In genomic region chr3:143001369-143002082, GRCh38 we compare ENCODE assay signal across 8 cellular contexts. TPM values are rescaled to one million over a fixed set of nuclear protein-coding genes. Genes with fewer than 3 reads are reported as not detected.
DNase-seq lines count a peak whose midpoint lies in the region; ATAC-seq and TF ChIP-seq lines count a peak whose summit lies in the region.

Gene U2SURP, plus strand, starts transcription at chr3:143001570. Its CDS starts 59 bp downstream, at chr3:143001629.

- ATAC-seq in GM18909 (IDR thresholded peaks at IDR 0.05; ENCODE audit: poor library complexity, unreplicated experiment) (peak; percentile 90), HG03175 (IDR thresholded peaks at IDR 0.05; ENCODE audit: unreplicated experiment) (peak; percentile 89), WTC11 (peak; percentile 85)

- peak within 1 kb of the TSS; percentile 97 for H3K27ac ChIP-seq in AG04450 (ENCODE audit: low read depth, low read length)

- peak within 1 kb of the TSS; percentile 98 for H3K27ac Mint-ChIP-seq in WTC11

- POLR2A ChIA-PET in AG04450 (lab: Yijun Ruan, JAX) = interaction anchor here (1.0 to 2.6 kb wide), 5 partner anchors 39 to 970 kb away, joined by 3 to 9 read pairs (median 6); partner anchors contain the start of genes ATR and DIPK2A
- POLR2A ChIA-PET in WTC11 (lab: Charles Lee) = interaction anchor here (0.7 to 2.9 kb wide), 8 partner anchors 18 to 970 kb away, joined by 3 to 9 read pairs (median 4); partner anchors contain the start of genes ATR, CHST2 and DIPK2A

- H3K36me3 Mint-ChIP-seq in WTC11 = no peaks in the 10 kb centered on the region

- CTCF ChIA-PET in AG04450 (lab: Charles Lee) (interaction anchor here (0.9 to 3.8 kb wide), 7 partner anchors 11 to 414 kb away, joined by 3 to 18 read pairs (median 5); no protein-coding TSS in a partner anchor), WTC11 (lab: Charles Lee) (interaction anchor here (0.5 to 3.1 kb wide), 10 partner anchors 14 to 649 kb away, joined by 3 to 12 read pairs (median 4); no protein-coding TSS in a partner anchor)

- no peaks in the 10 kb centered on the region; the same call in 1 of the 2 replicates for H3K9me3 ChIP-seq in AG04450 (ENCODE audit: control insufficient read depth, insufficient read depth, low read length)

- TF ChIP-seq CTCF in AG04450 (IDR thresholded peaks at IDR 0.05; ENCODE audit: low read depth, low read length) (0 out of 2 replicates have a peak, but pooled peaks have one; percentile 12), WTC11 (IDR thresholded peaks at IDR 0.05) (no peak), cardiac fibroblast (IDR thresholded peaks at IDR 0.05; ENCODE audit: low read depth, low read length) (no peak)

- peak within 1 kb of the TSS; percentile 96 for H3K4me3 Mint-ChIP-seq in WTC11

- H3K27me3 Mint-ChIP-seq in WTC11 (ENCODE audit: low read depth) = no peaks in the 10 kb centered on the region

- peak within 1 kb of the TSS; percentile 96 for H3K4me3 ChIP-seq in AG04450 (ENCODE audit: low read depth, low read length)
- peak within 1 kb of the TSS; percentile 76 to 94 for H3K4me3 ChIP-seq in cardiac fibroblast (replicated peaks in 1 of 2; ENCODE audit: low read depth in 2 of 2, low read length in 2 of 2)

- H3K9me3 Mint-ChIP-seq in WTC11 = no peaks in the 10 kb centered on the region

- DNase-seq in AG04450 (ENCODE audit: low read depth, low spot score) = peak; percentile 94
- DNase-seq in NCI-H226 = peak; percentile 100
- peak; percentile 95 for DNase-seq in WTC11 (ENCODE audit: low spot score)
- peak; percentile 99 for DNase-seq in cardiac fibroblast (ENCODE audit: low read depth in 2 of 2)
- peak; percentile 97 for DNase-seq in iPS-NIHi7 (ENCODE audit: extremely low spot score)
- DNase-seq in smooth muscle cell of the brain vasculature (ENCODE audit: low read depth, low spot score) = peak; percentile 96

- peaks cover 34% of the 10 kb centered on the region for H3K4me1 Mint-ChIP-seq in WTC11

- H3K27me3 ChIP-seq in AG04450 (ENCODE audit: control insufficient read depth, insufficient read depth, low read length) = no peaks in the 10 kb centered on the region

TF ChIP-seq in WTC11, 78 proteins besides CTCF, POLR2A, EP300 and RAD21 (continues in another document):
- TF ChIP-seq PREB (CRISPR knock-in tag; IDR thresholded peaks at IDR 0.05; ENCODE audit: borderline replicate concordance) (no peak), ZNF425 (CRISPR knock-in tag; conservative IDR thresholded peaks at IDR 0.05) (no peak), CREB1 (CRISPR knock-in tag; IDR thresholded peaks at IDR 0.05) (no peak), ZNF671 (CRISPR knock-in tag; IDR thresholded peaks at IDR 0.05) (no peak), ZNF219 (CRISPR knock-in tag; IDR thresholded peaks at IDR 0.05; ENCODE audit: borderline replicate concordance) (no peak), NFYB (CRISPR knock-in tag; conservative IDR thresholded peaks at IDR 0.05; ENCODE audit: low read depth) (no peak), AR (CRISPR knock-in tag; IDR thresholded peaks at IDR 0.05) (no peak), CBFB (CRISPR knock-in tag; IDR thresholded peaks at IDR 0.05; ENCODE audit: low read depth) (peak; percentile 84; the same call in 1 of the 2 replicates), ZNF423 (CRISPR knock-in tag; IDR thresholded peaks at IDR 0.05) (no peak), HMGA2 (CRISPR knock-in tag; IDR thresholded peaks at IDR 0.05) (no peak), ZNF232 (CRISPR knock-in tag; IDR thresholded peaks at IDR 0.05) (peak; percentile 76; the same call in 1 of the 2 replicates), NR1H2 (CRISPR knock-in tag; IDR thresholded peaks at IDR 0.05) (0 out of 2 replicates have a peak, but pooled peaks have one; percentile 50), SP1 (CRISPR knock-in tag; conservative IDR thresholded peaks at IDR 0.05) (peak; percentile 77)
- TF ChIP-seq, protein P1, sequence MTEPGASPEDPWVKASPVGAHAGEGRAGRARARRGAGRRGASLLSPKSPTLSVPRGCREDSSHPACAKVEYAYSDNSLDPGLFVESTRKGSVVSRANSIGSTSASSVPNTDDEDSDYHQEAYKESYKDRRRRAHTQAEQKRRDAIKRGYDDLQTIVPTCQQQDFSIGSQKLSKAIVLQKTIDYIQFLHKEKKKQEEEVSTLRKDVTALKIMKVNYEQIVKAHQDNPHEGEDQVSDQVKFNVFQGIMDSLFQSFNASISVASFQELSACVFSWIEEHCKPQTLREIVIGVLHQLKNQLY (CRISPR knock-in tag; IDR thresholded peaks at IDR 0.05) = no peak
- TF ChIP-seq, protein P2, sequence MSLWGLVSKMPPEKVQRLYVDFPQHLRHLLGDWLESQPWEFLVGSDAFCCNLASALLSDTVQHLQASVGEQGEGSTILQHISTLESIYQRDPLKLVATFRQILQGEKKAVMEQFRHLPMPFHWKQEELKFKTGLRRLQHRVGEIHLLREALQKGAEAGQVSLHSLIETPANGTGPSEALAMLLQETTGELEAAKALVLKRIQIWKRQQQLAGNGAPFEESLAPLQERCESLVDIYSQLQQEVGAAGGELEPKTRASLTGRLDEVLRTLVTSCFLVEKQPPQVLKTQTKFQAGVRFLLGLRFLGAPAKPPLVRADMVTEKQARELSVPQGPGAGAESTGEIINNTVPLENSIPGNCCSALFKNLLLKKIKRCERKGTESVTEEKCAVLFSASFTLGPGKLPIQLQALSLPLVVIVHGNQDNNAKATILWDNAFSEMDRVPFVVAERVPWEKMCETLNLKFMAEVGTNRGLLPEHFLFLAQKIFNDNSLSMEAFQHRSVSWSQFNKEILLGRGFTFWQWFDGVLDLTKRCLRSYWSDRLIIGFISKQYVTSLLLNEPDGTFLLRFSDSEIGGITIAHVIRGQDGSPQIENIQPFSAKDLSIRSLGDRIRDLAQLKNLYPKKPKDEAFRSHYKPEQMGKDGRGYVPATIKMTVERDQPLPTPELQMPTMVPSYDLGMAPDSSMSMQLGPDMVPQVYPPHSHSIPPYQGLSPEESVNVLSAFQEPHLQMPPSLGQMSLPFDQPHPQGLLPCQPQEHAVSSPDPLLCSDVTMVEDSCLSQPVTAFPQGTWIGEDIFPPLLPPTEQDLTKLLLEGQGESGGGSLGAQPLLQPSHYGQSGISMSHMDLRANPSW (CRISPR knock-in tag; conservative IDR thresholded peaks at IDR 0.05; ENCODE audit: low read depth) = no peak

RNA-seq across cellular contexts. Expression of gene U2SURP, which starts in this region (rescaled TPM):
- 51.3 and 71.9 TPM in 2 replicates for polyA plus RNA-seq in AG04450 (2011; rRNA removed)
- 58.6 and 74.1 TPM in 2 replicates for polyA minus RNA-seq in AG04450 (2011; rRNA and poly(A)+ RNA removed)
- 111 to 133 TPM (median 117 TPM) in 3 replicates for total RNA-seq in WTC11 (2021)

Comparison
In these comparisons a context has a peak if more than half of its experiments do, and no peak if none do; other contexts are left out.
1. Peak in every context shown above with its lines: DNase-seq, ATAC-seq, H3K4me3 ChIP-seq and H3K27ac ChIP-seq.